ENCODE assay signal across 24 cellular contexts in the genomic region with DNA sequence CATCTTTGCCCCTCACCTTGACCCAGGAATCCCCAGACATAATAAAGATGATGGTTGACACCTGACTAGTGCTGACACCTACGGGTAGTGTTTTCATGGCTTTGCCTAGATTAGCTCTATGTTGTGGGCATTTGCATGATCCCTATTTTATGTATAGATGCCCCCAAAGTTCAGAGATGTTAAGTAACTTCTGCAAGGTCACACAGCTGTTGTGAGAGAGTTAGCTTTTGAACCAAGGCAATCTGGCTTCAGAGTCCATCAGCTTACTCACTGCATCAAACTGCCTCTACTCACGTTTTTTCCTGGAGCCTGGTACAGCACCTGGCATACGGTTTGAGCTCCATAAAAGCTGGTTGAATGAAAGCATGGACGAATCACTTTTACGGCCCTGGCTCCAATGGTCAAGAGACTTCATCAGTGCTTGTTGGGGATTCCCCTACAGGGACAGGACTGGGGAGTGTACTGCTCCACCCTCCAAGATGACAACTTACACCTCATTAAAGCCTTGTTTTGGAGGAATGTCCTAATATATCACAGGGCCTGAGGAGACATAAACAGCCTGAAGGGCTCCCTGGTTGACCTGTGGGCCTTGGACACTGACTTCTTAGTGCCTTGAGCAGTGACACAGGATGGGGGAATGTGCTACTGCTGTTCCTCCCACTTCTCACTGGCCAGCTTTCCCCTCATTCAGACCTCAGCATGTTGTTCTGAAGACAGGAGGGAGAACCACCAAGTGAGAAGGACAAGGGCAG.
DNase-seq lines count a peak whose midpoint lies in the region; ATAC-seq, FAIRE-seq and TF ChIP-seq lines count a peak whose summit lies in the region.
"Had no signal": no experiment of that assay in that cellular context is flagged by ENCODE, and none has a peak within 500 bp of the region (broad histone marks: within the 10 kb centered on the region; RNA-seq: fewer than 3 reads in every experiment).

No MANE protein-coding gene starts in this region.

- TF ChIP-seq EP300 in K562 (IDR thresholded peaks at IDR 0.05; ENCODE audit: low read length) = no peak

- H2BK5ac ChIP-seq in mesenchymal stem cell (ENCODE audit: low read depth, low read length, poor library complexity, severe bottlenecking) = no peak overlapping the region

- H3K9ac ChIP-seq in K562 (ENCODE audit: insufficient read depth in 1 of 2, low read depth in 2 of 2, low read length in 2 of 2) (no peak overlapping the region), mesenchymal stem cell (ENCODE audit: low read length) (no peak overlapping the region)
- H3K9ac ChIP-seq: BLaER1 treated with 17β-estradiol and CSF1 and Interleukin-3, amounts not matched to agents 10 nM and 100 nM; GM23248 had no signal

- POLR2A ChIA-PET in K562 (lab: Yijun Ruan, JAX) = no interaction called here

- peak overlapping the region in 1 of 2 experiments; percentile 28 for H3K18ac ChIP-seq in mesenchymal stem cell (ENCODE audit: low read depth in 1 of 2, low read length in 2 of 2)

- no peak overlapping the region for H3K27ac ChIP-seq in K562 (ENCODE audit: extremely low read depth, low read depth, low read length)
- no peak overlapping the region for H3K27ac ChIP-seq in mesenchymal stem cell (ENCODE audit: low read length, poor library complexity, severe bottlenecking)
- no peak overlapping the region for H3K27ac ChIP-seq in upper lobe of right lung
- no peak overlapping the region for H3K27ac ChIP-seq in testis
- H3K27ac ChIP-seq: A549; BLaER1 treated with 17β-estradiol and CSF1 and Interleukin-3, amounts not matched to agents 10 nM and 100 nM; GM23248 had no signal

- no TSS peak for BruUV-seq in K562 (replicated peaks; lab: Mats Ljungman, UMichigan)

- no peak overlapping the region for H3K14ac ChIP-seq in mesenchymal stem cell (ENCODE audit: low read length in 2 of 2)

- H2BK120ac ChIP-seq in mesenchymal stem cell (ENCODE audit: low read depth, low read length) = no peak overlapping the region

- no peak overlapping the region for H3K4me3 ChIP-seq in K562
- H3K4me3 ChIP-seq in fibroblast of villous mesenchyme (ENCODE audit: low read depth, low read length) = no peak overlapping the region
- no peak overlapping the region for H3K4me3 ChIP-seq in mesenchymal stem cell (ENCODE audit: insufficient read depth in 1 of 2, low read depth in 1 of 2, low read length in 2 of 2)
- H3K4me3 ChIP-seq in upper lobe of right lung = no peak overlapping the region
- no peak overlapping the region for H3K4me3 ChIP-seq in testis
- H3K4me3 ChIP-seq: A549; BLaER1 treated with 17β-estradiol and CSF1 and Interleukin-3, amounts not matched to agents 10 nM and 100 nM; GM23248 had no signal

- TF ChIP-seq CTCF in K562 (IDR thresholded peaks at IDR 0.05 in 2 of 3, conservative IDR thresholded peaks at IDR 0.05 in 1 of 3; ENCODE audit: insufficient read depth in 2 of 3, low read depth in 1 of 3, low read length in 3 of 3) = no peak
- TF ChIP-seq CTCF in fibroblast of villous mesenchyme (IDR thresholded peaks at IDR 0.05; ENCODE audit: insufficient read depth, low read depth, low read length) = no peak
- no peak for TF ChIP-seq CTCF in upper lobe of right lung (IDR thresholded peaks at IDR 0.05)
- no peak for TF ChIP-seq CTCF in testis (IDR thresholded peaks at IDR 0.05)

- H3K79me1 ChIP-seq in mesenchymal stem cell (replicated peaks; ENCODE audit: low read length, poor library complexity, severe bottlenecking) = no peaks in the 10 kb centered on the region

- peak overlapping the region in 1 of 2 experiments; percentile 76 for H2BK12ac ChIP-seq in mesenchymal stem cell (ENCODE audit: low read length in 2 of 2)

- ATAC-seq in K562 (no peak), upper lobe of right lung (peak; percentile 58), HG02588 (IDR thresholded peaks at IDR 0.05; ENCODE audit: unreplicated experiment) (no peak)
- ATAC-seq: A549 had no signal

- no peak overlapping the region for H2AK5ac ChIP-seq in mesenchymal stem cell (ENCODE audit: low read length, severe bottlenecking)

- H4K20me1 ChIP-seq in K562 (replicated peaks; ENCODE audit: control insufficient read depth, insufficient read depth, low read length) = no peaks in the 10 kb centered on the region
- H4K20me1 ChIP-seq: BLaER1 treated with 17β-estradiol and CSF1 and Interleukin-3, amounts not matched to agents 10 nM and 100 nM had no signal

- H4K8ac ChIP-seq in mesenchymal stem cell (ENCODE audit: low read length) = peak overlapping the region; percentile 83

- no peaks in the 10 kb centered on the region for H3K79me2 ChIP-seq in K562 (ENCODE audit: control insufficient read depth, insufficient read depth, low read length)

- TF ChIP-seq RAD21 in K562 (CRISPR knock-in tag; conservative IDR thresholded peaks at IDR 0.05 in 1 of 2, IDR thresholded peaks at IDR 0.05 in 1 of 2) = no peak

- WGBS in K562 (ENCODE audit: insufficient coverage, low coverage, missing lambda C conversion rate) = 29% methylated on average over 5 of the region's 5 CpGs
- WGBS in mesenchymal stem cell = 66% methylated on average over 5 of the region's 5 CpGs
- 83 to 84% methylated on average over 5 of the region's 5 CpGs for WGBS in testis, 2 donors

- TF ChIP-seq POLR2A in K562 (conservative IDR thresholded peaks at IDR 0.05) (no peak), testis (IDR thresholded peaks at IDR 0.05) (no peak)

- intact Hi-C loops in K562 (cut with micrococcal nuclease) = no loop called here
- intact Hi-C loops in upper lobe of right lung (cut with DNase I) = no loop called here
- intact Hi-C loops in testis (cut with DNase I; ENCODE audit: low total_unique reads) = no loop called here

- no peak for FAIRE-seq in K562 (lab: Jason Lieb, UNC)
- FAIRE-seq: A549, GM12891, GM19239, H1 had no signal

- H3K36me3 ChIP-seq in K562 (ENCODE audit: control insufficient read depth, insufficient read depth, low read length) (no peaks in the 10 kb centered on the region), mesenchymal stem cell (ENCODE audit: control insufficient read depth in 1 of 2, insufficient read depth in 2 of 2, low read depth in 1 of 2, low read length in 2 of 2) (no peaks in the 10 kb centered on the region), upper lobe of right lung (no peaks in the 10 kb centered on the region), testis (ENCODE audit: low read depth, missing control alignments) (no peaks in the 10 kb centered on the region)
- H3K36me3 ChIP-seq: BE2C; BLaER1 treated with 17β-estradiol and CSF1 and Interleukin-3, amounts not matched to agents 10 nM and 100 nM had no signal

- H3K23ac ChIP-seq in mesenchymal stem cell (ENCODE audit: low read length in 2 of 2) = no peak overlapping the region

- no peaks in the 10 kb centered on the region for H3K27me3 ChIP-seq in K562 (ENCODE audit: control insufficient read depth in 2 of 2, insufficient read depth in 2 of 2, low read length in 2 of 2)
- peaks cover 0 to 37% of the 10 kb centered on the region in 2 experiments for H3K27me3 ChIP-seq in mesenchymal stem cell (ENCODE audit: control insufficient read depth in 1 of 2, insufficient read depth in 1 of 2, low read length in 2 of 2)
- H3K27me3 ChIP-seq in upper lobe of right lung = no peaks in the 10 kb centered on the region
- H3K27me3 ChIP-seq in testis = no peaks in the 10 kb centered on the region
- H3K27me3 ChIP-seq: BE2C; BLaER1 treated with 17β-estradiol and CSF1 and Interleukin-3, amounts not matched to agents 10 nM and 100 nM had no signal

- H2AFZ ChIP-seq in K562 (ENCODE audit: low read depth, low read length) = no peak overlapping the region
- H2AFZ ChIP-seq in mesenchymal stem cell (ENCODE audit: low read depth, low read length) = no peak overlapping the region
- H2AFZ ChIP-seq: GM23248 had no signal

- H3K9me3 ChIP-seq in K562 (replicated peaks; ENCODE audit: control insufficient read depth, insufficient read depth, low read depth, low read length) (no peaks in the 10 kb centered on the region), mesenchymal stem cell (ENCODE audit: control insufficient read depth, low read length) (no peaks in the 10 kb centered on the region), upper lobe of right lung (no peaks in the 10 kb centered on the region), testis (no peaks in the 10 kb centered on the region)
- H3K9me3 ChIP-seq: A549, BE2C had no signal

- H3K4me2 ChIP-seq in K562 (ENCODE audit: insufficient read depth, low read length) (no peak overlapping the region), mesenchymal stem cell (ENCODE audit: low read length, poor library complexity, severe bottlenecking) (no peak overlapping the region)
- H3K4me2 ChIP-seq: A549; BLaER1 treated with 17β-estradiol and CSF1 and Interleukin-3, amounts not matched to agents 10 nM and 100 nM had no signal

- DNase-seq in K562 (ENCODE audit: extremely low read depth in 1 of 4, low spot score in 3 of 4) (no peak), fibroblast of villous mesenchyme (ENCODE audit: low read depth) (peak; percentile 48), mesenchymal stem cell (peak; percentile 43), upper lobe of right lung (no peak), testis (no peak)
- DNase-seq in activated CD8-positive, alpha-beta memory T cell treated with anti-CD3 and anti-CD28 coated beads, Interleukin-2, amount 50 U/mL, for 4 hours = no peak
- DNase-seq: 8988T; ACHN; AML-193; BE2C; CD4-positive, alpha-beta T cell; CD8-positive, alpha-beta memory T cell; DMS53; DMS79 treated with DMSO at 0.1 percent for 48 hours; GF-D8; GM23248; H7; HCEC 1CT had no signal

- H4K91ac ChIP-seq in mesenchymal stem cell (ENCODE audit: low read length) = peak overlapping the region; percentile 91

- in situ Hi-C loops in K562 (cut with MboI) = no loop called here

- no peak overlapping the region for H3K4ac ChIP-seq in mesenchymal stem cell (ENCODE audit: low read depth in 1 of 2, low read length in 2 of 2)

- no peaks in the 10 kb centered on the region for H3K9me1 ChIP-seq in K562 (ENCODE audit: control insufficient read depth, insufficient read depth, low read length)

- CTCF ChIA-PET in K562 (lab: Yijun Ruan, JAX; ENCODE audit: low intra/inter-chr PET ratio) = no interaction called here

- H2BK15ac ChIP-seq in mesenchymal stem cell (ENCODE audit: low read depth, poor library complexity, severe bottlenecking) = no peak overlapping the region

- H3K4me1 ChIP-seq in K562 (replicated peaks in 1 of 2; ENCODE audit: control insufficient read depth in 2 of 2, insufficient read depth in 2 of 2, low read length in 2 of 2) = peaks cover 0 to 13% of the 10 kb centered on the region in 2 experiments; a peak in 3 of 5 replicates
- H3K4me1 ChIP-seq in mesenchymal stem cell (ENCODE audit: control insufficient read depth, insufficient read depth, low read depth, low read length) = no peaks in the 10 kb centered on the region
- no peaks in the 10 kb centered on the region for H3K4me1 ChIP-seq in upper lobe of right lung
- no peaks in the 10 kb centered on the region for H3K4me1 ChIP-seq in testis
- H3K4me1 ChIP-seq: A549; BE2C; BLaER1 treated with 17β-estradiol and CSF1 and Interleukin-3, amounts not matched to agents 10 nM and 100 nM had no signal

TF ChIP-seq in K562, 482 proteins besides CTCF, POLR2A, EP300 and RAD21 (continues in another document):
- TF ChIP-seq, protein P1, sequence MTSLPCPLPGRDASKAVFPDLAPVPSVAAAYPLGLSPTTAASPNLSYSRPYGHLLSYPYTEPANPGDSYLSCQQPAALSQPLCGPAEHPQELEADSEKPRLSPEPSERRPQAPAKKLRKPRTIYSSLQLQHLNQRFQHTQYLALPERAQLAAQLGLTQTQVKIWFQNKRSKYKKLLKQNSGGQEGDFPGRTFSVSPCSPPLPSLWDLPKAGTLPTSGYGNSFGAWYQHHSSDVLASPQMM (CRISPR knock-in tag; IDR thresholded peaks at IDR 0.05) = no peak

Comparison
In these comparisons a context has a peak if more than half of its experiments do, and no peak if none do; other contexts are left out.
1. DNase-seq: peak in fibroblast of villous mesenchyme (single experiment) and mesenchymal stem cell (single experiment); none in K562 (0 of 4), upper lobe of right lung (single experiment), testis (single experiment) and activated CD8-positive, alpha-beta memory T cell treated with anti-CD3 and anti-CD28 coated beads, Interleukin-2, amount 50 U/mL, for 4 hours (single experiment).